Comparison of ENCODE assay signal across 15 cellular contexts in genomic region chr11:86247608-86248007, GRCh38. TPM values are rescaled to one million over a fixed set of nuclear protein-coding genes. Genes with fewer than 3 reads are reported as not detected.
A peak's percentile ranks its signal among the peaks of the same experiment; 100 is the strongest.
DNase-seq lines count a peak whose midpoint lies in the region; ATAC-seq and TF ChIP-seq lines count a peak whose summit lies in the region.
"Had no signal": no experiment of that assay in that cellular context is flagged by ENCODE, and none has a peak within 500 bp of the region (broad histone marks: within the 10 kb centered on the region; RNA-seq: fewer than 3 reads in every experiment).

No MANE protein-coding gene starts in this region.

- H2AFZ ChIP-seq in neural cell (ENCODE audit: low read depth, low read length): no peak overlapping the region

- no peaks in the 10 kb centered on the region for H3K9me3 Mint-ChIP-seq in activated CD4-positive, alpha-beta T cell treated with anti-CD3 and anti-CD28 coated beads for 36 hours (ENCODE audit: low read depth)
- H3K9me3 Mint-ChIP-seq in activated T-helper 17 cell treated with anti-CD3 and anti-CD28 coated beads, Interleukin-2, amount 50 U/mL, for 72 hours: no peaks in the 10 kb centered on the region
- H3K9me3 Mint-ChIP-seq in glutamatergic neuron (ENCODE audit: unreplicated experiment): no peaks in the 10 kb centered on the region

- POLR2A ChIA-PET in activated CD4-positive, alpha-beta T cell treated with anti-CD3 and anti-CD28 coated beads for 36 hours (lab: Charles Lee): interaction anchor here (0.8 kb wide), 1 partner anchor 55 kb away, joined by 3 read pairs; the partner anchor contains the start of gene HIKESHI

- no peaks in the 10 kb centered on the region for H3K27me3 ChIP-seq in neural cell (ENCODE audit: insufficient read depth, low read depth, low read length)
- H3K27me3 ChIP-seq: body of pancreas, pancreas, suprapubic skin had no signal

- TF ChIP-seq CTCF in neural cell (IDR thresholded peaks at IDR 0.05; ENCODE audit: poor library complexity, severe bottlenecking) (no peak), glutamatergic neuron (IDR thresholded peaks at IDR 0.05; ENCODE audit: partially characterized antibody, unreplicated experiment) (no peak)

- no peaks in the 10 kb centered on the region for H3F3A ChIP-seq in neural cell (ENCODE audit: insufficient read depth, low read length, poor library complexity, severe bottlenecking)

- CTCF ChIA-PET in activated CD4-positive, alpha-beta T cell treated with anti-CD3 and anti-CD28 coated beads for 36 hours (lab: Charles Lee): interaction anchor here (1.6 kb wide), 1 partner anchor 206 kb away, joined by 4 read pairs; no protein-coding TSS in a partner anchor

- peaks cover 70% of the 10 kb centered on the region for H3K79me2 ChIP-seq in neural cell (replicated peaks; ENCODE audit: insufficient read depth, low read length)

- no peak for TF ChIP-seq EP300 in neural cell (conservative IDR thresholded peaks at IDR 0.05; ENCODE audit: poor library complexity, severe bottlenecking)

- peak overlapping the region; percentile 72 for H3K4me3 ChIP-seq in neural cell (ENCODE audit: low read length)
- H3K4me3 ChIP-seq: body of pancreas, pancreas, suprapubic skin had no signal

- no peaks in the 10 kb centered on the region for H3K9me3 ChIP-seq in neural cell (ENCODE audit: low read length)
- H3K9me3 ChIP-seq: body of pancreas, pancreas, suprapubic skin had no signal

- peak overlapping the region; percentile 80 for H3K27ac Mint-ChIP-seq in activated CD4-positive, alpha-beta T cell treated with anti-CD3 and anti-CD28 coated beads for 36 hours
- peak overlapping the region; percentile 85 for H3K27ac Mint-ChIP-seq in activated T-helper 17 cell treated with anti-CD3 and anti-CD28 coated beads, Interleukin-2, amount 50 U/mL, for 72 hours
- no peak overlapping the region for H3K27ac Mint-ChIP-seq in glutamatergic neuron (ENCODE audit: unreplicated experiment)

- no peaks in the 10 kb centered on the region for H3K36me3 ChIP-seq in neural cell (ENCODE audit: insufficient read depth, low read length)
- H3K36me3 ChIP-seq: pancreas, suprapubic skin had no signal

- DNase-seq in activated CD4-positive, alpha-beta T cell treated with anti-CD3 and anti-CD28 coated beads for 36 hours: no peak
- no peak for DNase-seq in activated CD4-positive, alpha-beta T cell treated with anti-CD3 and anti-CD28 coated beads for 48 hours
- DNase-seq in LoVo (ENCODE audit: low spot score) (peak; percentile 52), putamen (ENCODE audit: low spot score) (no peak), glutamatergic neuron (no peak)
- DNase-seq: activated CD4-positive, alpha-beta T cell treated with anti-CD3 and anti-CD28 coated beads, Interleukin-2, amount 50 U/mL, for 1 hour; body of pancreas; kidney; NCI-H1436; pancreas had no signal

- H3K9me2 ChIP-seq in neural cell (ENCODE audit: insufficient read depth, low read length): no peaks in the 10 kb centered on the region

- ATAC-seq in activated CD4-positive, alpha-beta T cell treated with anti-CD3 and anti-CD28 coated beads for 36 hours: no peak
- no peak for ATAC-seq in activated T-helper 17 cell treated with anti-CD3 and anti-CD28 coated beads, Interleukin-2, amount 50 U/mL, for 72 hours (replicated peaks)
- ATAC-seq in GM18511 (IDR thresholded peaks at IDR 0.05; ENCODE audit: unreplicated experiment): no peak
- ATAC-seq: body of pancreas, pancreas had no signal

- H3K36me3 Mint-ChIP-seq in activated CD4-positive, alpha-beta T cell treated with anti-CD3 and anti-CD28 coated beads for 36 hours (ENCODE audit: low read depth): peaks cover 49% of the 10 kb centered on the region
- H3K36me3 Mint-ChIP-seq in activated T-helper 17 cell treated with anti-CD3 and anti-CD28 coated beads, Interleukin-2, amount 50 U/mL, for 72 hours (ENCODE audit: low read depth): peaks cover 17% of the 10 kb centered on the region
- H3K36me3 Mint-ChIP-seq in glutamatergic neuron (ENCODE audit: unreplicated experiment): no peaks in the 10 kb centered on the region

- H3K4me3 Mint-ChIP-seq in activated CD4-positive, alpha-beta T cell treated with anti-CD3 and anti-CD28 coated beads for 36 hours: no peak overlapping the region
- no peak overlapping the region for H3K4me3 Mint-ChIP-seq in activated T-helper 17 cell treated with anti-CD3 and anti-CD28 coated beads, Interleukin-2, amount 50 U/mL, for 72 hours
- H3K4me3 Mint-ChIP-seq in glutamatergic neuron (ENCODE audit: unreplicated experiment): no peak overlapping the region

- no peak for TF ChIP-seq RAD21 in neural cell (conservative IDR thresholded peaks at IDR 0.05)

- no peaks in the 10 kb centered on the region for H4K20me1 ChIP-seq in neural cell (ENCODE audit: insufficient read depth)

- peaks cover 48% of the 10 kb centered on the region for H3K4me1 Mint-ChIP-seq in activated CD4-positive, alpha-beta T cell treated with anti-CD3 and anti-CD28 coated beads for 36 hours
- H3K4me1 Mint-ChIP-seq in activated T-helper 17 cell treated with anti-CD3 and anti-CD28 coated beads, Interleukin-2, amount 50 U/mL, for 72 hours: peaks cover 35% of the 10 kb centered on the region
- no peaks in the 10 kb centered on the region for H3K4me1 Mint-ChIP-seq in glutamatergic neuron (ENCODE audit: low read depth, unreplicated experiment)

- no peak overlapping the region for H3K9ac ChIP-seq in neural cell (ENCODE audit: low read length)

- H3K4me2 ChIP-seq in neural cell (ENCODE audit: low read length): no peak overlapping the region

- intact Hi-C loops in activated CD4-positive, alpha-beta T cell treated with anti-CD3 and anti-CD28 coated beads for 36 hours (cut with DNase I, micrococcal nuclease): loop anchor here in 1 of 2 experiments (2.0 to 10.0 kb wide), 2 partner anchors 45 to 583 kb away; partner anchors contain the start of gene CREBZF

- H3K27me3 Mint-ChIP-seq in activated CD4-positive, alpha-beta T cell treated with anti-CD3 and anti-CD28 coated beads for 36 hours: no peaks in the 10 kb centered on the region
- H3K27me3 Mint-ChIP-seq in activated T-helper 17 cell treated with anti-CD3 and anti-CD28 coated beads, Interleukin-2, amount 50 U/mL, for 72 hours: no peaks in the 10 kb centered on the region
- no peaks in the 10 kb centered on the region for H3K27me3 Mint-ChIP-seq in glutamatergic neuron (ENCODE audit: unreplicated experiment)

- H3K27ac ChIP-seq in neural cell (ENCODE audit: low read length): no peak overlapping the region
- H3K27ac ChIP-seq: body of pancreas, HL-60, pancreas, suprapubic skin had no signal

TF ChIP-seq in neural cell, 6 proteins besides CTCF, POLR2A, EP300 and RAD21:
- TF ChIP-seq TAF1 (IDR thresholded peaks at IDR 0.05; ENCODE audit: low read depth): no peak

RNA-seq across cellular contexts. Expression of gene EED, which starts 3.1 kb away (rescaled TPM):
- 100 to 1,000 TPM in 1 of 2 experiments, 10 to 100 TPM in 1; 90.3 to 127 TPM for total RNA-seq in activated CD4-positive, alpha-beta T cell treated with anti-CD3 and anti-CD28 coated beads for 36 hours
- 10 to 100 TPM; 78.2 to 89.2 TPM for total RNA-seq in activated T-helper 17 cell treated with anti-CD3 and anti-CD28 coated beads, Interleukin-2, amount 50 U/mL, for 72 hours
- polyA plus RNA-seq in neural cell: 39.8 and 40.1 TPM in 2 replicates
- polyA minus RNA-seq in neural cell: 46.3 and 55.2 TPM in 2 replicates
- 17.9 TPM for total RNA-seq in glutamatergic neuron (ENCODE audit: unreplicated experiment)

RNA-seq across cellular contexts. Expression of gene HIKESHI, which starts 54.4 kb away (rescaled TPM):
- total RNA-seq in activated CD4-positive, alpha-beta T cell treated with anti-CD3 and anti-CD28 coated beads for 36 hours: 10 to 100 TPM; 50.2 to 51.3 TPM
- 10 to 100 TPM; 36.2 to 48.1 TPM for total RNA-seq in activated T-helper 17 cell treated with anti-CD3 and anti-CD28 coated beads, Interleukin-2, amount 50 U/mL, for 72 hours
- 174 and 180 TPM in 2 replicates for polyA plus RNA-seq in neural cell
- polyA minus RNA-seq in neural cell: 60.4 and 63.0 TPM in 2 replicates
- total RNA-seq in glutamatergic neuron (ENCODE audit: unreplicated experiment): 44.7 TPM
